In genomic region chr21:29684106-29684505, GRCh38 we compare ENCODE assay signal across 8 cellular contexts.
"Had no signal": no experiment of that assay in that cellular context is flagged by ENCODE, and none has a peak within 500 bp of the region (broad histone marks: within the 10 kb centered on the region; RNA-seq: fewer than 3 reads in every experiment).

No MANE protein-coding gene starts in this region.

- DNase-seq: GDM1, GF-D8 had no signal

- H3K4me3 ChIP-seq: GM12878 had no signal

- ATAC-seq: GM12878 had no signal

- FAIRE-seq: G401.6, GM12878, GM12891, GM12892, GM18507, GM19239 had no signal
